ENCODE assay signal across 27 cellular contexts in the genomic region with DNA sequence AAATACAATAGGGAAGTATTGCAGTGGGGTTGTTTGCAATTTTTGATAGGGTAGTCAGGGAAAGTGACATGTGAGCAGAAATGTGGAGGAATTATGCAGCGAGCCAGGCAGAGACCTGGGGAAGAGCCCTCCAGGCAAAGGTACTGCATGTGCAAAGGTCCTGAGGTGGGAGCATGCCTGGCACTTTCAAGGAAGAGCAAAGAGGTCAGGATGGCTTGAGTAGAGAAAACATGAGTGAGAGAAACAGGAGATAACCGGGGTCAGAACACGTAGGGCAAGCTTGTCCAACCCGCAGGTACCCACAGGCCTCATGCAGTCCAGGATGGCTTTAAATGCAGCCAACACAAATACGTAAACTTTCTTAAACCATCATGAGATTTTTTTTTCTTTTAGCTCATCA.
A peak's percentile ranks its signal among the peaks of the same experiment; 100 is the strongest.
DNase-seq lines count a peak whose midpoint lies in the region; ATAC-seq and TF ChIP-seq lines count a peak whose summit lies in the region.
"Had no signal": no experiment of that assay in that cellular context is flagged by ENCODE, and none has a peak within 500 bp of the region (broad histone marks: within the 10 kb centered on the region; RNA-seq: fewer than 3 reads in every experiment).

No MANE protein-coding gene starts in this region.

- H2AFZ ChIP-seq in KMS-11 (ENCODE audit: low read depth): no peak overlapping the region

- no peaks in the 10 kb centered on the region for H3K9me3 ChIP-seq in CD4-positive, alpha-beta memory T cell (ENCODE audit: control insufficient read depth in 1 of 2, low read length in 2 of 2)
- H3K9me3 ChIP-seq: left lung, prostate gland, right lobe of liver, SK-N-SH, tibial artery had no signal

- no peak overlapping the region for H3K4me3 ChIP-seq in CD4-positive, alpha-beta memory T cell (ENCODE audit: low read length in 2 of 2)
- no peak overlapping the region for H3K4me3 ChIP-seq in KMS-11 (IDR thresholded peaks at IDR 0.05; ENCODE audit: insufficient read depth, low read depth, low read length)
- H3K4me3 ChIP-seq: BLaER1 treated with 17β-estradiol and CSF1 and Interleukin-3, amounts not matched to agents 10 nM and 100 nM; left lung; prostate gland; right lobe of liver; tibial artery had no signal

- no peaks in the 10 kb centered on the region for H3K36me3 Mint-ChIP-seq in CD4-positive, alpha-beta memory T cell
- peaks cover 21% of the 10 kb centered on the region for H3K36me3 Mint-ChIP-seq in activated naive CD8-positive, alpha-beta T cell treated with anti-CD3 and anti-CD28 coated beads, Interleukin-2, amount 10 ng/mL, durations not matched to agents 7 days and 5 days
- no peaks in the 10 kb centered on the region for H3K36me3 Mint-ChIP-seq in osteocyte (ENCODE audit: unreplicated experiment)
- H3K36me3 Mint-ChIP-seq in stimulated activated naive B cell treated with anti-CD40 and anti-IgM and Interleukin-4, amounts not matched to agents 10 μg/mL and 1 μg/mL and 100 μg/mL, for 72 hours: peaks cover 0 to 5% of the 10 kb centered on the region in 2 donors

- peaks cover 69 to 93% (median 81%) of the 10 kb centered on the region in 4 donors for H3K4me1 Mint-ChIP-seq in CD4-positive, alpha-beta memory T cell
- H3K4me1 Mint-ChIP-seq in activated naive CD8-positive, alpha-beta T cell treated with anti-CD3 and anti-CD28 coated beads, Interleukin-2, amount 10 ng/mL, durations not matched to agents 7 days and 5 days: peaks cover 69% of the 10 kb centered on the region
- peaks cover 9% of the 10 kb centered on the region for H3K4me1 Mint-ChIP-seq in osteocyte (ENCODE audit: unreplicated experiment)
- peaks cover 63 to 78% of the 10 kb centered on the region in 2 donors for H3K4me1 Mint-ChIP-seq in stimulated activated naive B cell treated with anti-CD40 and anti-IgM and Interleukin-4, amounts not matched to agents 10 μg/mL and 1 μg/mL and 100 μg/mL, for 72 hours

- no peak for TF ChIP-seq CTCF in KMS-11 (conservative IDR thresholded peaks at IDR 0.05; ENCODE audit: low read depth, low read length)
- TF ChIP-seq CTCF in osteocyte (IDR thresholded peaks at IDR 0.05): no peak

- CTCF ChIA-PET in CD4-positive, alpha-beta memory T cell (lab: Charles Lee; ENCODE audit: partially characterized antibody): interaction anchor here (2.5 to 12.1 kb wide), 2 partner anchors 38 to 102 kb away, joined by 9 to 125 read pairs; a partner anchor contains a TSS

- no peak overlapping the region for H3K27ac ChIP-seq in CD4-positive, alpha-beta memory T cell (ENCODE audit: low read depth, low read length)
- H3K27ac ChIP-seq in KMS-11: peak overlapping the region; percentile 72; the same call in 1 of the 2 replicates
- H3K27ac ChIP-seq: BLaER1 treated with 17β-estradiol and CSF1 and Interleukin-3, amounts not matched to agents 10 nM and 100 nM; left lung; prostate gland; right lobe of liver; tibial artery had no signal

- peaks cover 93% of the 10 kb centered on the region for H3K4me1 ChIP-seq in CD4-positive, alpha-beta memory T cell (ENCODE audit: insufficient read depth, low read length)
- H3K4me1 ChIP-seq in KMS-11 (ENCODE audit: low read depth, poor library complexity, severe bottlenecking): peaks cover 94% of the 10 kb centered on the region
- H3K4me1 ChIP-seq: prostate gland, right lobe of liver, tibial artery had no signal

- intact Hi-C loops in CD4-positive, alpha-beta memory T cell (cut with micrococcal nuclease): no loop called here

- no peaks in the 10 kb centered on the region for H3K27me3 Mint-ChIP-seq in CD4-positive, alpha-beta memory T cell
- H3K27me3 Mint-ChIP-seq in activated naive CD8-positive, alpha-beta T cell treated with anti-CD3 and anti-CD28 coated beads, Interleukin-2, amount 10 ng/mL, durations not matched to agents 7 days and 5 days: no peaks in the 10 kb centered on the region
- H3K27me3 Mint-ChIP-seq in osteocyte (ENCODE audit: unreplicated experiment): no peaks in the 10 kb centered on the region
- no peaks in the 10 kb centered on the region for H3K27me3 Mint-ChIP-seq in stimulated activated naive B cell treated with anti-CD40 and anti-IgM and Interleukin-4, amounts not matched to agents 10 μg/mL and 1 μg/mL and 100 μg/mL, for 72 hours
- H3K27me3 Mint-ChIP-seq: activated CD4-positive, alpha-beta T cell treated with anti-CD3 and anti-CD28 coated beads for 36 hours had no signal

- no peaks in the 10 kb centered on the region for H4K20me1 ChIP-seq in KMS-11 (ENCODE audit: insufficient read depth)
- H4K20me1 ChIP-seq: BLaER1 treated with 17β-estradiol and CSF1 and Interleukin-3, amounts not matched to agents 10 nM and 100 nM had no signal

- H3K4me2 ChIP-seq in KMS-11: peak overlapping the region; percentile 53; the same call in 1 of the 2 replicates
- H3K4me2 ChIP-seq: BLaER1 treated with 17β-estradiol and CSF1 and Interleukin-3, amounts not matched to agents 10 nM and 100 nM; SK-N-SH had no signal

- H3K79me2 ChIP-seq in KMS-11 (ENCODE audit: insufficient read depth, low read depth): no peaks in the 10 kb centered on the region

- H3K36me3 ChIP-seq in CD4-positive, alpha-beta memory T cell (ENCODE audit: insufficient read depth, low read length): no peaks in the 10 kb centered on the region
- no peaks in the 10 kb centered on the region for H3K36me3 ChIP-seq in KMS-11 (ENCODE audit: insufficient read depth)
- H3K36me3 ChIP-seq: BLaER1 treated with 17β-estradiol and CSF1 and Interleukin-3, amounts not matched to agents 10 nM and 100 nM; left lung; prostate gland; right lobe of liver; tibial artery had no signal

- peaks cover 0 to 3% (median 0%) of the 10 kb centered on the region in 8 donors for H3K9me3 Mint-ChIP-seq in CD4-positive, alpha-beta memory T cell
- H3K9me3 Mint-ChIP-seq in activated naive CD8-positive, alpha-beta T cell treated with anti-CD3 and anti-CD28 coated beads, Interleukin-2, amount 10 ng/mL, durations not matched to agents 7 days and 5 days: peaks cover 9% of the 10 kb centered on the region
- H3K9me3 Mint-ChIP-seq in osteocyte (ENCODE audit: unreplicated experiment): peaks cover 6% of the 10 kb centered on the region
- peaks cover 0 to 5% of the 10 kb centered on the region in 2 donors for H3K9me3 Mint-ChIP-seq in stimulated activated naive B cell treated with anti-CD40 and anti-IgM and Interleukin-4, amounts not matched to agents 10 μg/mL and 1 μg/mL and 100 μg/mL, for 72 hours
- H3K9me3 Mint-ChIP-seq: dendritic cell treated with granulocyte-macrophage colony-stimulating factor and Interleukin-4, amounts not matched to agents 40 ng/mL and 50 ng/mL, for 4 days had no signal

- H3K9ac ChIP-seq in KMS-11: no peak overlapping the region
- H3K9ac ChIP-seq: BLaER1 treated with 17β-estradiol and CSF1 and Interleukin-3, amounts not matched to agents 10 nM and 100 nM; SK-N-SH had no signal

- no peaks in the 10 kb centered on the region for H3K27me3 ChIP-seq in CD4-positive, alpha-beta memory T cell (ENCODE audit: insufficient read depth, low read length)
- no peaks in the 10 kb centered on the region for H3K27me3 ChIP-seq in KMS-11 (ENCODE audit: insufficient read depth, low read depth)
- H3K27me3 ChIP-seq: BLaER1 treated with 17β-estradiol and CSF1 and Interleukin-3, amounts not matched to agents 10 nM and 100 nM; left lung; right lobe of liver; tibial artery had no signal

- H3K27ac Mint-ChIP-seq in CD4-positive, alpha-beta memory T cell: peak overlapping the region; percentile 57 to 99 (median 90)
- peak overlapping the region; percentile 94 for H3K27ac Mint-ChIP-seq in activated naive CD8-positive, alpha-beta T cell treated with anti-CD3 and anti-CD28 coated beads, Interleukin-2, amount 10 ng/mL, durations not matched to agents 7 days and 5 days
- no peak overlapping the region for H3K27ac Mint-ChIP-seq in osteocyte (ENCODE audit: unreplicated experiment)
- H3K27ac Mint-ChIP-seq in stimulated activated naive B cell treated with anti-CD40 and anti-IgM and Interleukin-4, amounts not matched to agents 10 μg/mL and 1 μg/mL and 100 μg/mL, for 72 hours: no peak overlapping the region
- H3K27ac Mint-ChIP-seq: activated CD4-positive, alpha-beta T cell treated with anti-CD3 and anti-CD28 coated beads for 36 hours; activated T-helper 2 cell treated with anti-CD3 and anti-CD28 coated beads, Interferon-gamma antibody, Interleukin-2, Interleukin-4, amounts not matched to agents 10 μg/mL and 5 μg/mL and 100 μg/mL, durations not matched to agents 14 hours and 24 hours and 36 hours; dendritic cell treated with granulocyte-macrophage colony-stimulating factor and Interleukin-4, amounts not matched to agents 40 ng/mL and 50 ng/mL, for 4 days had no signal

- no peak for DNase-seq in CD4-positive, alpha-beta memory T cell
- no peak for DNase-seq in activated naive CD8-positive, alpha-beta T cell treated with anti-CD3 and anti-CD28 coated beads, Interleukin-2, amount 10 ng/mL, durations not matched to agents 7 days and 5 days
- DNase-seq in osteocyte (ENCODE audit: extremely low spot score, unreplicated experiment) (peak; percentile 57), D341Med (ENCODE audit: low spot score) (no peak), A172 (ENCODE audit: low spot score) (no peak)
- no peak for DNase-seq in stimulated activated naive B cell treated with anti-CD40 and anti-IgM and Interleukin-4, amounts not matched to agents 10 μg/mL and 1 μg/mL and 100 μg/mL, for 72 hours
- DNase-seq: activated CD4-positive, alpha-beta T cell treated with anti-CD3 and anti-CD28 coated beads for 36 hours; Calu3; caudate nucleus; DND-41; erythroblast; head of caudate nucleus; islet precursor cell; left lung; NCI-H1092 treated with DMSO at 0.1 percent for 48 hours; NCI-H187 treated with DMSO at 0.1 percent for 48 hours; NCI-H2171 treated with DMSO at 0.1 percent for 48 hours; NCI-H510A; right lobe of liver; SK-N-SH; stimulated activated CD8-positive, alpha-beta memory T cell treated with anti-CD3 and anti-CD28 coated beads, Interleukin-4, amount 100 ng/mL, for 48 hours; tibial artery had no signal

- ATAC-seq in activated naive CD8-positive, alpha-beta T cell treated with anti-CD3 and anti-CD28 coated beads, Interleukin-2, amount 10 ng/mL, durations not matched to agents 7 days and 5 days (ENCODE audit: low read depth): no peak
- no peak for ATAC-seq in stimulated activated naive B cell treated with anti-CD40 and anti-IgM and Interleukin-4, amounts not matched to agents 10 μg/mL and 1 μg/mL and 100 μg/mL, for 72 hours (replicated peaks)
- ATAC-seq: activated CD4-positive, alpha-beta T cell treated with anti-CD3 and anti-CD28 coated beads for 36 hours; left lung; right lobe of liver had no signal

- H3K4me3 Mint-ChIP-seq in CD4-positive, alpha-beta memory T cell: peak overlapping the region in 2 of 8 donors; percentile 8 to 9
- no peak overlapping the region for H3K4me3 Mint-ChIP-seq in activated naive CD8-positive, alpha-beta T cell treated with anti-CD3 and anti-CD28 coated beads, Interleukin-2, amount 10 ng/mL, durations not matched to agents 7 days and 5 days
- no peak overlapping the region for H3K4me3 Mint-ChIP-seq in osteocyte (ENCODE audit: unreplicated experiment)
- no peak overlapping the region for H3K4me3 Mint-ChIP-seq in stimulated activated naive B cell treated with anti-CD40 and anti-IgM and Interleukin-4, amounts not matched to agents 10 μg/mL and 1 μg/mL and 100 μg/mL, for 72 hours
- H3K4me3 Mint-ChIP-seq: activated CD4-positive, alpha-beta T cell treated with anti-CD3 and anti-CD28 coated beads for 36 hours; dendritic cell treated with granulocyte-macrophage colony-stimulating factor and Interleukin-4, amounts not matched to agents 40 ng/mL and 50 ng/mL, for 4 days had no signal

- POLR2A ChIA-PET in CD4-positive, alpha-beta memory T cell (lab: Charles Lee; ENCODE audit: partially characterized antibody): interaction anchor here (1.2 to 6.1 kb wide), 4 partner anchors 13 to 101 kb away, joined by 3 to 92 read pairs (median 8); a partner anchor contains a TSS
- POLR2A ChIA-PET in activated naive CD8-positive, alpha-beta T cell treated with anti-CD3 and anti-CD28 coated beads, Interleukin-2, amount 10 ng/mL, durations not matched to agents 7 days and 5 days (lab: Charles Lee): interaction anchor here (0.6 to 4.7 kb wide), 2 partner anchors 102 to 114 kb away, joined by 3 to 41 read pairs; a partner anchor contains a TSS

Comparison
In these comparisons a context has a peak if more than half of its experiments do, and no peak if none do; other contexts are left out.
1. H3K27ac Mint-ChIP-seq: peak in CD4-positive, alpha-beta memory T cell (7 of 7) and activated naive CD8-positive, alpha-beta T cell treated with anti-CD3 and anti-CD28 coated beads, Interleukin-2, amount 10 ng/mL, durations not matched to agents 7 days and 5 days (single experiment); none in osteocyte (single experiment) and stimulated activated naive B cell treated with anti-CD40 and anti-IgM and Interleukin-4, amounts not matched to agents 10 μg/mL and 1 μg/mL and 100 μg/mL, for 72 hours (single experiment).